Comparison of ENCODE assay signal across 20 cellular contexts in the genomic region with DNA sequence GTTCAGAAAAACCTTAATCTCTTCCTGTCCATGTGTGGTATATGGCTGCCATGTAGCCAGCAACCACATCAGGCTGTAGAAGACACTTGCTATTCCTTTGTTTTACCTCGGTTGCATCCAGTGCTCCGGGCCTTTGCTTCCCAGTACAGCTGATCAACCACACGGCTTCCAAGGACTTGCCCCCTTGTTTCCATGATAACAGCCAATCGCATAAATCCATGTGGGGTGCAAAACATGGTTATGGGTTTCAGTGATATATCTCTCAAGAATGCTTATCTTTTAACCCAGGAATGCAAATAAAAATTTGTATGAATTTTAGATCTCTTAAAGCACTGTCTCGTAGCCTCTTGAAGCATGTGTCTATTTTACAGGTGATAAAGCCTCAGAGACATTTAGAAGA.
DNase-seq lines count a peak whose midpoint lies in the region; ATAC-seq, FAIRE-seq and TF ChIP-seq lines count a peak whose summit lies in the region.
"Had no signal": no experiment of that assay in that cellular context is flagged by ENCODE, and none has a peak within 500 bp of the region (broad histone marks: within the 10 kb centered on the region; RNA-seq: fewer than 3 reads in every experiment).

No MANE protein-coding gene starts in this region.

- H3K27me3 ChIP-seq in breast epithelium (no peaks in the 10 kb centered on the region), keratinocyte (ENCODE audit: control insufficient read depth, extremely low read depth, insufficient read depth, low read length) (no peaks in the 10 kb centered on the region), uterus (no peaks in the 10 kb centered on the region)
- H3K27me3 ChIP-seq: left lung, thyroid gland had no signal

- H3K36me3 ChIP-seq in breast epithelium (no peaks in the 10 kb centered on the region), keratinocyte (ENCODE audit: control insufficient read depth in 2 of 2, extremely low read depth in 1 of 2, insufficient read depth in 2 of 2, low read length in 2 of 2) (peaks cover 0 to 8% of the 10 kb centered on the region in 2 experiments), uterus (no peaks in the 10 kb centered on the region)
- H3K36me3 ChIP-seq: thyroid gland had no signal

- H3K9me3 Mint-ChIP-seq in MCF 10A (ENCODE audit: unreplicated experiment), result no peaks in the 10 kb centered on the region
- H3K9me3 Mint-ChIP-seq: H9 had no signal

- intact Hi-C loops in MCF 10A (cut with micrococcal nuclease) (loop anchor here (5.0 kb wide), 1 partner anchor 485 kb away; no protein-coding TSS in a partner anchor), breast epithelium (cut with DNase I; ENCODE audit: low total_unique reads) (no loop called here), uterus (cut with DNase I; ENCODE audit: low total_unique reads) (no loop called here), posterior vena cava (cut with DNase I) (no loop called here)

- H3K79me2 ChIP-seq in keratinocyte (ENCODE audit: control insufficient read depth, insufficient read depth, low read length), result no peaks in the 10 kb centered on the region

- H3K4me2 ChIP-seq in keratinocyte (ENCODE audit: control insufficient read depth, extremely low read depth, insufficient read depth, low read depth, low read length), result peak overlapping the region; percentile 22

- dilution Hi-C loops in keratinocyte (cut with MboI; ENCODE audit: extremely low pct_ligation_motif_present, low sequenced_read_pairs), result no loop called here

- CTCF ChIA-PET in MCF 10A (lab: Yijun Ruan, JAX), result interaction anchor here (0.7 to 5.5 kb wide), 4 partner anchors 26 to 537 kb away, joined by 3 to 49 read pairs (median 6); no protein-coding TSS in a partner anchor

- no peak for ATAC-seq in HG03571 (IDR thresholded peaks at IDR 0.05; ENCODE audit: unreplicated experiment)

- in situ Hi-C loops in astrocyte of the cerebellum (cut with HindIII; ENCODE audit: low sequenced_read_pairs), result no loop called here

- FAIRE-seq in keratinocyte (lab: Jason Lieb, UNC), result no peak

- no TSS peak for BruUV-seq in MCF 10A (replicated peaks; lab: Mats Ljungman, UMichigan)

- peaks cover 18% of the 10 kb centered on the region for H3K4me1 Mint-ChIP-seq in MCF 10A (ENCODE audit: insufficient read depth, unreplicated experiment)
- H3K4me1 Mint-ChIP-seq: H9 had no signal

- DNase-seq in MCF 10A (ENCODE audit: unreplicated experiment) (no peak), breast epithelium (ENCODE audit: low spot score in 2 of 2) (no peak), astrocyte of the cerebellum (ENCODE audit: low read depth) (peak; percentile 37), keratinocyte (ENCODE audit: low read depth, low spot score) (no peak), uterus (no peak), posterior vena cava (ENCODE audit: low spot score) (no peak), NCI-H1930 (lab: John Stamatoyannopoulos, UW) (no peak)
- DNase-seq: activated CD4-positive, alpha-beta T cell treated with anti-CD3 and anti-CD28 coated beads, Interleukin-2, amount 50 U/mL, for 48 hours; activated naive CD4-positive, alpha-beta T cell treated with anti-CD3 and anti-CD28 coated beads, Interleukin-2, amount 50 U/mL, for 16 hours; activated T-cell treated with anti-CD3 and anti-CD28 coated beads, Interleukin-2, amount 50 U/mL, for 1 hour; effector memory CD4-positive, alpha-beta T cell; H9; left lung; NCI-H146; NCI-H2227 treated with DMSO at 0.1 percent for 48 hours had no signal

- H3K27ac ChIP-seq in breast epithelium (peak overlapping the region in 1 of 2 donors; percentile 60), keratinocyte (ENCODE audit: control insufficient read depth, insufficient read depth, low read length) (no peak overlapping the region), uterus (peak overlapping the region; percentile 46 to 66)
- H3K27ac ChIP-seq: 22Rv1, C4-2B, left lung, thyroid gland had no signal

- no peak overlapping the region for H3K4me3 Mint-ChIP-seq in MCF 10A (ENCODE audit: unreplicated experiment)
- H3K4me3 Mint-ChIP-seq: H9 had no signal

- H3K36me3 Mint-ChIP-seq in MCF 10A (ENCODE audit: insufficient read depth, unreplicated experiment), result no peaks in the 10 kb centered on the region

- H3K9ac ChIP-seq in keratinocyte (ENCODE audit: control insufficient read depth, extremely low read depth, insufficient read depth, low read length), result no peak overlapping the region

- H3K27ac Mint-ChIP-seq in MCF 10A (ENCODE audit: low read depth, unreplicated experiment), result peak overlapping the region; percentile 37
- H3K27ac Mint-ChIP-seq: progenitor cell of endocrine pancreas had no signal

- H3K9me3 ChIP-seq in breast epithelium (no peaks in the 10 kb centered on the region), keratinocyte (ENCODE audit: control insufficient read depth, low read depth, low read length) (no peaks in the 10 kb centered on the region), uterus (no peaks in the 10 kb centered on the region)
- H3K9me3 ChIP-seq: left lung, thyroid gland had no signal

- H3K27me3 Mint-ChIP-seq in MCF 10A (ENCODE audit: insufficient read depth, unreplicated experiment), result no peaks in the 10 kb centered on the region
- H3K27me3 Mint-ChIP-seq: progenitor cell of endocrine pancreas had no signal

- H3K4me1 ChIP-seq in breast epithelium (peaks cover 4 to 10% of the 10 kb centered on the region in 2 donors), keratinocyte (ENCODE audit: control insufficient read depth, extremely low read depth, insufficient read depth, low read length) (peaks cover 31% of the 10 kb centered on the region), uterus (peaks cover 8% of the 10 kb centered on the region in 2 donors)
- H3K4me1 ChIP-seq: left lung had no signal

- no peak for TF ChIP-seq CTCF in MCF 10A (IDR thresholded peaks at IDR 0.05; ENCODE audit: unreplicated experiment)
- no peak for TF ChIP-seq CTCF in breast epithelium (IDR thresholded peaks at IDR 0.05)
- TF ChIP-seq CTCF in astrocyte of the cerebellum (IDR thresholded peaks at IDR 0.05; ENCODE audit: low read depth, low read length, missing control alignments), result no peak
- no peak for TF ChIP-seq CTCF in keratinocyte (optimal IDR thresholded peaks at IDR 0.05 in 1 of 3, IDR thresholded peaks at IDR 0.05 in 1 of 3, conservative IDR thresholded peaks at IDR 0.05 in 1 of 3; ENCODE audit: extremely low read depth in 1 of 3, insufficient read depth in 2 of 3, low read length in 3 of 3)
- TF ChIP-seq CTCF in uterus (IDR thresholded peaks at IDR 0.05), result no peak

- TF ChIP-seq POLR2A in breast epithelium (IDR thresholded peaks at IDR 0.05), result no peak
- no peak for TF ChIP-seq POLR2A in uterus (IDR thresholded peaks at IDR 0.05)

- H4K20me1 ChIP-seq in keratinocyte (ENCODE audit: control insufficient read depth, extremely low read depth, insufficient read depth, low read length), result no peaks in the 10 kb centered on the region

- H3K9me1 ChIP-seq in keratinocyte (ENCODE audit: control insufficient read depth, extremely low read depth, insufficient read depth, low read length), result peaks cover 2% of the 10 kb centered on the region

- no peak overlapping the region for H2AFZ ChIP-seq in keratinocyte (ENCODE audit: control insufficient read depth, low read length)

- POLR2A ChIA-PET in MCF 10A (lab: Yijun Ruan, JAX), result interaction anchor here (0.7 kb wide), 1 partner anchor 555 kb away, joined by 3 read pairs; no protein-coding TSS in a partner anchor

- H3K4me3 ChIP-seq in breast epithelium (no peak overlapping the region), astrocyte of the cerebellum (ENCODE audit: low read depth, low read length) (no peak overlapping the region), keratinocyte (ENCODE audit: control insufficient read depth in 2 of 3, extremely low read depth in 1 of 3, insufficient read depth in 2 of 3, low read depth in 1 of 3, low read length in 3 of 3) (no peak overlapping the region), uterus (no peak overlapping the region)
- H3K4me3 ChIP-seq: left lung, thyroid gland had no signal
